8 cellular contexts compared by ENCODE assay signal in genomic region chr5:179732412-179732917, GRCh38. TPM values are rescaled to one million over a fixed set of nuclear protein-coding genes. Genes with fewer than 3 reads are reported as not detected.
DNase-seq lines count a peak whose midpoint lies in the region; ATAC-seq and TF ChIP-seq lines count a peak whose summit lies in the region.

A gene with protein sequence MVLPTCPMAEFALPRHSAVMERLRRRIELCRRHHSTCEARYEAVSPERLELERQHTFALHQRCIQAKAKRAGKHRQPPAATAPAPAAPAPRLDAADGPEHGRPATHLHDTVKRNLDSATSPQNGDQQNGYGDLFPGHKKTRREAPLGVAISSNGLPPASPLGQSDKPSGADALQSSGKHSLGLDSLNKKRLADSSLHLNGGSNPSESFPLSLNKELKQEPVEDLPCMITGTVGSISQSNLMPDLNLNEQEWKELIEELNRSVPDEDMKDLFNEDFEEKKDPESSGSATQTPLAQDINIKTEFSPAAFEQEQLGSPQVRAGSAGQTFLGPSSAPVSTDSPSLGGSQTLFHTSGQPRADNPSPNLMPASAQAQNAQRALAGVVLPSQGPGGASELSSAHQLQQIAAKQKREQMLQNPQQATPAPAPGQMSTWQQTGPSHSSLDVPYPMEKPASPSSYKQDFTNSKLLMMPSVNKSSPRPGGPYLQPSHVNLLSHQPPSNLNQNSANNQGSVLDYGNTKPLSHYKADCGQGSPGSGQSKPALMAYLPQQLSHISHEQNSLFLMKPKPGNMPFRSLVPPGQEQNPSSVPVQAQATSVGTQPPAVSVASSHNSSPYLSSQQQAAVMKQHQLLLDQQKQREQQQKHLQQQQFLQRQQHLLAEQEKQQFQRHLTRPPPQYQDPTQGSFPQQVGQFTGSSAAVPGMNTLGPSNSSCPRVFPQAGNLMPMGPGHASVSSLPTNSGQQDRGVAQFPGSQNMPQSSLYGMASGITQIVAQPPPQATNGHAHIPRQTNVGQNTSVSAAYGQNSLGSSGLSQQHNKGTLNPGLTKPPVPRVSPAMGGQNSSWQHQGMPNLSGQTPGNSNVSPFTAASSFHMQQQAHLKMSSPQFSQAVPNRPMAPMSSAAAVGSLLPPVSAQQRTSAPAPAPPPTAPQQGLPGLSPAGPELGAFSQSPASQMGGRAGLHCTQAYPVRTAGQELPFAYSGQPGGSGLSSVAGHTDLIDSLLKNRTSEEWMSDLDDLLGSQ (plus strand): TSS chr5:179732822. CDS start chr5:179733113, 291 bp downstream.

- H3K9me3 ChIP-seq in breast epithelium = no peaks in the 10 kb centered on the region
- H3K9me3 ChIP-seq in iPS-18a (ENCODE audit: control insufficient read depth, low read depth, low read length) = no peaks in the 10 kb centered on the region
- H3K9me3 ChIP-seq in skeletal muscle tissue (ENCODE audit: control insufficient read depth in 3 of 3, low read length in 3 of 3) = no peaks in the 10 kb centered on the region

- intact Hi-C loops in breast epithelium (cut with DNase I; ENCODE audit: low total_unique reads) = no loop called here

- TF ChIP-seq CTCF in VCaP (conservative IDR thresholded peaks at IDR 0.05) (no peak), breast epithelium (IDR thresholded peaks at IDR 0.05) (no peak)

- H3K4me1 ChIP-seq in ACC112 (ENCODE audit: control insufficient read depth, insufficient read depth, low read length, unreplicated experiment) (peaks cover 24% of the 10 kb centered on the region), breast epithelium (peaks cover 4 to 13% of the 10 kb centered on the region in 2 donors), iPS-18a (ENCODE audit: control insufficient read depth, low read depth, low read length) (peaks cover 10% of the 10 kb centered on the region), skeletal muscle tissue (ENCODE audit: control insufficient read depth in 3 of 3, insufficient read depth in 3 of 3, low read length in 3 of 3) (peaks cover 13 to 27% (median 21%) of the 10 kb centered on the region in 3 donors)

- H3K9ac ChIP-seq in iPS-18a (ENCODE audit: low read length) (peak within 1 kb of the TSS; percentile 84), skeletal muscle tissue (ENCODE audit: low read depth in 1 of 3, low read length in 3 of 3) (peak within 1 kb of the TSS; percentile 79 to 97 (median 87))

- H3K36me3 ChIP-seq in ACC112 (ENCODE audit: insufficient read depth, low read length) (peaks cover 20% of the 10 kb centered on the region), breast epithelium (peaks cover 4% of the 10 kb centered on the region), iPS-18a (ENCODE audit: control insufficient read depth, low read depth, low read length) (peaks cover 39% of the 10 kb centered on the region), skeletal muscle tissue (ENCODE audit: control insufficient read depth in 3 of 3, insufficient read depth in 3 of 3, low read length in 3 of 3) (peaks cover 15 to 22% (median 21%) of the 10 kb centered on the region in 3 donors)

- H3K4me3 ChIP-seq in ACC112 (ENCODE audit: low read depth, low read length) (peak within 1 kb of the TSS; percentile 87), breast epithelium (peak within 1 kb of the TSS; percentile 84 to 96 (median 94)), iPS-18a (ENCODE audit: low read length) (peak within 1 kb of the TSS; percentile 99), skeletal muscle tissue (ENCODE audit: low read length in 3 of 3) (peak within 1 kb of the TSS; percentile 77 to 89 (median 82))

- peak within 1 kb of the TSS; percentile 80 for H3K27ac ChIP-seq in ACC112 (ENCODE audit: low read depth, low read length)
- H3K27ac ChIP-seq in VCaP = peak within 1 kb of the TSS; percentile 96
- peak within 1 kb of the TSS; percentile 96 for H3K27ac ChIP-seq in breast epithelium
- H3K27ac ChIP-seq in iPS-18a (ENCODE audit: low read length) = peak within 1 kb of the TSS; percentile 64
- peak within 1 kb of the TSS; percentile 85 for H3K27ac ChIP-seq in skeletal muscle tissue (ENCODE audit: low read depth, low read length)

- TF ChIP-seq POLR2A in breast epithelium (IDR thresholded peaks at IDR 0.05) = no peak

- peaks cover 47% of the 10 kb centered on the region for H3K79me2 ChIP-seq in ACC112 (ENCODE audit: control insufficient read depth, insufficient read depth, low read length, unreplicated experiment)

- no peaks in the 10 kb centered on the region for H3K27me3 ChIP-seq in ACC112 (ENCODE audit: insufficient read depth, low read length)
- H3K27me3 ChIP-seq in breast epithelium = no peaks in the 10 kb centered on the region
- H3K27me3 ChIP-seq in iPS-18a (ENCODE audit: control insufficient read depth, insufficient read depth, low read length) = no peaks in the 10 kb centered on the region
- no peaks in the 10 kb centered on the region for H3K27me3 ChIP-seq in skeletal muscle tissue (ENCODE audit: control insufficient read depth in 3 of 3, insufficient read depth in 3 of 3, low read length in 3 of 3)

- ATAC-seq in GM18870 (IDR thresholded peaks at IDR 0.05; ENCODE audit: unreplicated experiment) (peak; percentile 94), HG03135 (IDR thresholded peaks at IDR 0.05; ENCODE audit: unreplicated experiment) (peak; percentile 97)

- peak within 1 kb of the TSS; percentile 84 for H2AFZ ChIP-seq in ACC112 (ENCODE audit: low read length, unreplicated experiment)

- DNase-seq in NCI-H2196 treated with DMSO at 0.1 percent for 48 hours (lab: John Stamatoyannopoulos, UW; ENCODE audit: unreplicated experiment) (peak; percentile 96), breast epithelium (ENCODE audit: low spot score in 2 of 2) (peak; percentile 100)

RNA-seq across cellular contexts. Expression of the gene that starts here (rescaled TPM):
- total RNA-seq in breast epithelium (10 to 100 TPM; 16.3 to 22.4 (median 21.0) TPM), skeletal muscle tissue (7.8 TPM)

Comparison
In these comparisons a context has a peak if more than half of its experiments do, and no peak if none do; other contexts are left out.
1. Peak in every context shown above with its lines: DNase-seq, ATAC-seq, H3K4me3 ChIP-seq and H3K27ac ChIP-seq.